Comparison of ENCODE assay signal across 24 cellular contexts in genomic region chr7:28891192-28891872, GRCh38.
DNase-seq lines count a peak whose midpoint lies in the region; TF ChIP-seq lines count a peak whose summit lies in the region.
"Had no signal": no experiment of that assay in that cellular context is flagged by ENCODE, and none has a peak within 500 bp of the region (broad histone marks: within the 10 kb centered on the region; RNA-seq: fewer than 3 reads in every experiment).

No MANE protein-coding gene starts in this region.

- H3K4me3 ChIP-seq in iPS DF 6.9 (ENCODE audit: low read length) (no peak overlapping the region), foreskin fibroblast (ENCODE audit: low read depth in 1 of 2, low read length in 2 of 2) (no peak overlapping the region), smooth muscle cell (no peak overlapping the region)
- H3K4me3 ChIP-seq: GM12878, SK-N-MC, upper lobe of right lung had no signal

- no peaks in the 10 kb centered on the region for H3K27me3 ChIP-seq in iPS DF 6.9 (ENCODE audit: control insufficient read depth, insufficient read depth, low read length)
- no peaks in the 10 kb centered on the region for H3K27me3 ChIP-seq in smooth muscle cell (ENCODE audit: low read depth)
- H3K27me3 ChIP-seq: brain microvascular endothelial cell, upper lobe of right lung had no signal

- no peaks in the 10 kb centered on the region for H3K9me3 Mint-ChIP-seq in T-helper 2 cell treated with Interferon-gamma antibody and Interleukin-4, amounts not matched to agents 5 μg/mL and 100 μg/mL, for 36 hours
- H3K9me3 Mint-ChIP-seq: activated CD4-positive, alpha-beta memory T cell treated with anti-CD3 and anti-CD28 coated beads, Interleukin-2, amount 10 ng/mL, durations not matched to agents 7 days and 5 days had no signal

- no peak overlapping the region for H3K9ac ChIP-seq in smooth muscle cell (ENCODE audit: low read depth)

- TF ChIP-seq RAD21 in Ishikawa (IDR thresholded peaks at IDR 0.05; ENCODE audit: low read depth): no peak

- no peaks in the 10 kb centered on the region for H3K9me3 ChIP-seq in iPS DF 6.9 (ENCODE audit: control insufficient read depth, insufficient read depth, low read length)
- no peaks in the 10 kb centered on the region for H3K9me3 ChIP-seq in smooth muscle cell (replicated peaks; ENCODE audit: low read depth)
- H3K9me3 ChIP-seq: upper lobe of right lung had no signal

- H3K79me2 ChIP-seq in smooth muscle cell (ENCODE audit: low read depth): no peaks in the 10 kb centered on the region

- DNase-seq in ELF-1 (ENCODE audit: low read depth, low spot score): peak; percentile 65
- DNase-seq in iPS DF 6.9 (ENCODE audit: low read depth, low spot score): peak; percentile 39
- DNase-seq in mucosa of gallbladder (ENCODE audit: low spot score): peak; percentile 54
- no peak for DNase-seq in T-helper 2 cell treated with Interferon-gamma antibody and Interleukin-4, amounts not matched to agents 5 μg/mL and 100 μg/mL, for 36 hours (ENCODE audit: low spot score)
- no peak for DNase-seq in foreskin fibroblast
- DNase-seq in nucleus accumbens (lab: John Stamatoyannopoulos, UW): no peak
- DNase-seq in smooth muscle cell (lab: John Stamatoyannopoulos, UW; ENCODE audit: unreplicated experiment): no peak
- DNase-seq: activated CD4-positive, alpha-beta memory T cell treated with anti-CD3 and anti-CD28 coated beads, Interleukin-2, amount 10 ng/mL, durations not matched to agents 7 days and 5 days; activated gamma-delta T cell treated with Interleukin-2 at 50 U/mL for 16 hours; activated T-cell treated with anti-CD3 and anti-CD28 coated beads for 4 hours; brain microvascular endothelial cell; DMS79 treated with DMSO at 0.1 percent for 48 hours; glutamatergic neuron; KBM-7; MM.1S; NCI-H146; NCI-H2171 treated with DMSO at 0.1 percent for 48 hours; NCI-H526 treated with DMSO at 0.1 percent for 48 hours; right cardiac atrium; upper lobe of right lung had no signal

- H3K4me1 ChIP-seq in iPS DF 6.9 (ENCODE audit: control insufficient read depth, insufficient read depth, low read length) (peaks cover 3% of the 10 kb centered on the region; the same call in 1 of the 2 replicates), smooth muscle cell (ENCODE audit: low read depth) (peaks cover 14% of the 10 kb centered on the region)
- H3K4me1 ChIP-seq: upper lobe of right lung had no signal

- H3K36me3 ChIP-seq in iPS DF 6.9 (ENCODE audit: control insufficient read depth, insufficient read depth, low read length): no peaks in the 10 kb centered on the region
- H3K36me3 ChIP-seq in smooth muscle cell (ENCODE audit: low read depth): no peaks in the 10 kb centered on the region
- H3K36me3 ChIP-seq: brain microvascular endothelial cell, upper lobe of right lung had no signal

- no peak for TF ChIP-seq EP300 in Ishikawa (IDR thresholded peaks at IDR 0.05; ENCODE audit: borderline replicate concordance)

- no peak overlapping the region for H3K4me2 ChIP-seq in smooth muscle cell

- H4K20me1 ChIP-seq in smooth muscle cell (ENCODE audit: low read depth): no peaks in the 10 kb centered on the region

- H3K27ac Mint-ChIP-seq in T-helper 2 cell treated with Interferon-gamma antibody and Interleukin-4, amounts not matched to agents 5 μg/mL and 100 μg/mL, for 36 hours: no peak overlapping the region
- H3K27ac Mint-ChIP-seq: activated CD4-positive, alpha-beta memory T cell treated with anti-CD3 and anti-CD28 coated beads, Interleukin-2, amount 10 ng/mL, durations not matched to agents 7 days and 5 days had no signal

- no peaks in the 10 kb centered on the region for H3F3A ChIP-seq in smooth muscle cell (ENCODE audit: low read depth)

- no CpG with 5 or more reads among the region's 5 CpGs for WGBS in iPS DF 6.9 (ENCODE audit: insufficient coverage, insufficient read length)
- WGBS in smooth muscle cell (ENCODE audit: low lambda C conversion rate): 57% methylated on average over 5 of the region's 5 CpGs

- peaks cover 7% of the 10 kb centered on the region for H3K27me3 Mint-ChIP-seq in T-helper 2 cell treated with Interferon-gamma antibody and Interleukin-4, amounts not matched to agents 5 μg/mL and 100 μg/mL, for 36 hours (ENCODE audit: low read depth)

- H3K27ac ChIP-seq in iPS DF 6.9 (ENCODE audit: low read length): no peak overlapping the region
- H3K27ac ChIP-seq in smooth muscle cell (ENCODE audit: low read depth): no peak overlapping the region
- H3K27ac ChIP-seq: brain microvascular endothelial cell, RWPE1, SK-N-MC, upper lobe of right lung had no signal

- no peak overlapping the region for H3K4me3 Mint-ChIP-seq in T-helper 2 cell treated with Interferon-gamma antibody and Interleukin-4, amounts not matched to agents 5 μg/mL and 100 μg/mL, for 36 hours
- H3K4me3 Mint-ChIP-seq: activated CD4-positive, alpha-beta memory T cell treated with anti-CD3 and anti-CD28 coated beads, Interleukin-2, amount 10 ng/mL, durations not matched to agents 7 days and 5 days had no signal

- H2AFZ ChIP-seq in smooth muscle cell (ENCODE audit: low read depth): no peak overlapping the region

- H3K36me3 Mint-ChIP-seq in T-helper 2 cell treated with Interferon-gamma antibody and Interleukin-4, amounts not matched to agents 5 μg/mL and 100 μg/mL, for 36 hours (ENCODE audit: low read depth): no peaks in the 10 kb centered on the region

- TF ChIP-seq CTCF in foreskin fibroblast (IDR thresholded peaks at IDR 0.05; ENCODE audit: low read depth, low read length) (no peak), smooth muscle cell (IDR thresholded peaks at IDR 0.05; ENCODE audit: borderline replicate concordance, insufficient read depth, poor library complexity, severe bottlenecking) (no peak)

- H3K4me1 Mint-ChIP-seq in T-helper 2 cell treated with Interferon-gamma antibody and Interleukin-4, amounts not matched to agents 5 μg/mL and 100 μg/mL, for 36 hours (ENCODE audit: low read depth): no peaks in the 10 kb centered on the region
- H3K4me1 Mint-ChIP-seq: activated CD4-positive, alpha-beta memory T cell treated with anti-CD3 and anti-CD28 coated beads, Interleukin-2, amount 10 ng/mL, durations not matched to agents 7 days and 5 days had no signal

TF ChIP-seq in Ishikawa, 13 proteins besides CTCF, POLR2A, EP300 and RAD21:
- no peak for TF ChIP-seq TAF1 (IDR thresholded peaks at IDR 0.05; ENCODE audit: low read depth)
- TF ChIP-seq REST (IDR thresholded peaks at IDR 0.05; ENCODE audit: low read depth): peak; percentile 51

Comparison
In these comparisons a context has a peak if more than half of its experiments do, and no peak if none do; other contexts are left out.
1. DNase-seq: peak in ELF-1 (single experiment), iPS DF 6.9 (single experiment) and mucosa of gallbladder (single experiment); none in T-helper 2 cell treated with Interferon-gamma antibody and Interleukin-4, amounts not matched to agents 5 μg/mL and 100 μg/mL, for 36 hours (single experiment), foreskin fibroblast (0 of 2), nucleus accumbens (0 of 56) and smooth muscle cell (single experiment).